14 cellular contexts compared by ENCODE assay signal in genomic region chr2:238281826-238282480, GRCh38. TPM values are rescaled to one million over a fixed set of nuclear protein-coding genes. Genes with fewer than 3 reads are reported as not detected.
DNase-seq lines count a peak whose midpoint lies in the region; ATAC-seq and TF ChIP-seq lines count a peak whose summit lies in the region.
"Had no signal": no experiment of that assay in that cellular context is flagged by ENCODE, and none has a peak within 500 bp of the region (broad histone marks: within the 10 kb centered on the region; RNA-seq: fewer than 3 reads in every experiment).

No MANE protein-coding gene starts in this region.

- H3K27me3 Mint-ChIP-seq in stimulated activated memory B cell treated with anti-CD40 and anti-IgM and Interleukin-4, amounts not matched to agents 10 μg/mL and 1 μg/mL and 100 μg/mL, for 72 hours = no peaks in the 10 kb centered on the region

- H3K27ac Mint-ChIP-seq in stimulated activated memory B cell treated with anti-CD40 and anti-IgM and Interleukin-4, amounts not matched to agents 10 μg/mL and 1 μg/mL and 100 μg/mL, for 72 hours = peak overlapping the region; percentile 6

- DNase-seq in Right ventricle myocardium inferior (ENCODE audit: missing footprints) (peak; percentile 50), cardiac septum (ENCODE audit: low spot score) (no peak), RWPE1 (ENCODE audit: low spot score) (no peak), lower lobe of right lung (peak; percentile 37), activated gamma-delta T cell treated with Interleukin-2 at 50 U/mL for 16 hours (no peak), SIG-M5 treated with dmso at 0.1 percent for 504 hours (lab: John Stamatoyannopoulos, UW; ENCODE audit: unreplicated experiment) (no peak)
- DNase-seq: C1 segment of cervical spinal cord, H7, NCI-H1417 treated with DMSO at 0.1 percent for 48 hours, NCI-H1930, NCI-H446, PC-9 had no signal

- H3K27ac ChIP-seq in RWPE1 (peak overlapping the region; percentile 97; the same call in 1 of the 2 replicates), lower lobe of right lung (no peak overlapping the region)
- H3K27ac ChIP-seq: PC-9 had no signal

- H3K9me3 ChIP-seq in lower lobe of right lung = no peaks in the 10 kb centered on the region

- intact Hi-C loops in Right ventricle myocardium inferior (cut with DNase I) (no loop called here), cardiac septum (cut with DNase I) (no loop called here), lower lobe of right lung (cut with DNase I) (no loop called here)

- POLR2A ChIA-PET in RWPE1 (lab: Yijun Ruan, JAX; ENCODE audit: low non-redundant PET) = no interaction called here

- no peak for TF ChIP-seq CTCF in RWPE1 (conservative IDR thresholded peaks at IDR 0.05; ENCODE audit: low read depth)
- TF ChIP-seq CTCF in lower lobe of right lung (IDR thresholded peaks at IDR 0.05) = no peak

- H3K4me1 Mint-ChIP-seq in stimulated activated memory B cell treated with anti-CD40 and anti-IgM and Interleukin-4, amounts not matched to agents 10 μg/mL and 1 μg/mL and 100 μg/mL, for 72 hours = peaks cover 41% of the 10 kb centered on the region

- H3K4me3 Mint-ChIP-seq in stimulated activated memory B cell treated with anti-CD40 and anti-IgM and Interleukin-4, amounts not matched to agents 10 μg/mL and 1 μg/mL and 100 μg/mL, for 72 hours = no peak overlapping the region

- H3K4me3 ChIP-seq in lower lobe of right lung = no peak overlapping the region
- H3K4me3 ChIP-seq: PC-9 had no signal

- H3K27me3 ChIP-seq in lower lobe of right lung (ENCODE audit: low read depth) = no peaks in the 10 kb centered on the region

- ATAC-seq in Right ventricle myocardium inferior (no peak), lower lobe of right lung (no peak), HG03108 (IDR thresholded peaks at IDR 0.05; ENCODE audit: unreplicated experiment) (no peak)
- no peak for ATAC-seq in stimulated activated memory B cell treated with anti-CD40 and anti-IgM and Interleukin-4, amounts not matched to agents 10 μg/mL and 1 μg/mL and 100 μg/mL, for 72 hours

- peaks cover 9% of the 10 kb centered on the region for H3K36me3 ChIP-seq in lower lobe of right lung

- H3K36me3 Mint-ChIP-seq in stimulated activated memory B cell treated with anti-CD40 and anti-IgM and Interleukin-4, amounts not matched to agents 10 μg/mL and 1 μg/mL and 100 μg/mL, for 72 hours = peaks cover 7% of the 10 kb centered on the region

- CTCF ChIA-PET in RWPE1 (lab: Yijun Ruan, JAX) = no interaction called here

- no peaks in the 10 kb centered on the region for H3K9me3 Mint-ChIP-seq in stimulated activated memory B cell treated with anti-CD40 and anti-IgM and Interleukin-4, amounts not matched to agents 10 μg/mL and 1 μg/mL and 100 μg/mL, for 72 hours

- peaks cover 56% of the 10 kb centered on the region for H3K4me1 ChIP-seq in lower lobe of right lung

RNA-seq across cellular contexts. Expression of gene PER2, which starts 6.5 kb away (rescaled TPM):
- total RNA-seq in Right ventricle myocardium inferior (4.7 TPM), cardiac septum (13.0 TPM), lower lobe of right lung (24.9 TPM)

RNA-seq across cellular contexts. Expression of gene TRAF3IP1, which starts 38.4 kb away (rescaled TPM):
- total RNA-seq in Right ventricle myocardium inferior = 11.2 TPM
- total RNA-seq in cardiac septum = 16.3 TPM
- 21.7 TPM for total RNA-seq in lower lobe of right lung

RNA-seq across cellular contexts. Expression of gene HES6, which starts 42.1 kb away (rescaled TPM):
- 4.3 TPM for total RNA-seq in Right ventricle myocardium inferior
- total RNA-seq in cardiac septum = 2.7 TPM
- 6.1 TPM for total RNA-seq in lower lobe of right lung

Comparison
In these comparisons a context has a peak if more than half of its experiments do, and no peak if none do; other contexts are left out.
1. DNase-seq: peak in Right ventricle myocardium inferior (single experiment) and lower lobe of right lung (single experiment); none in cardiac septum (single experiment), RWPE1 (single experiment), activated gamma-delta T cell treated with Interleukin-2 at 50 U/mL for 16 hours (single experiment) and SIG-M5 treated with dmso at 0.1 percent for 504 hours (single experiment).